In genomic region chr19:5935473-5936307, GRCh38 we compare ENCODE assay signal across 1 cellular context.
TF ChIP-seq lines count a peak whose summit lies in the region.

No MANE protein-coding gene starts in this region.

TF ChIP-seq in GM23338, 12 proteins besides CTCF, POLR2A, EP300 and RAD21 (continued from another document):
- no peak for TF ChIP-seq ZNF462 (CRISPR knock-in tag; IDR thresholded peaks at IDR 0.05)
- TF ChIP-seq CREB1 (CRISPR knock-in tag; IDR thresholded peaks at IDR 0.05; ENCODE audit: low read depth) = no peak
- TF ChIP-seq REST (IDR thresholded peaks at IDR 0.05; ENCODE audit: unreplicated experiment) = no peak
